Comparison of ENCODE assay signal across 2 cellular contexts in genomic region chr10:103278862-103279298, GRCh38.
TF ChIP-seq lines count a peak whose summit lies in the region.

No MANE protein-coding gene starts in this region.

TF ChIP-seq in HEK293, 187 proteins besides CTCF, POLR2A, EP300 and RAD21 (continued from another document):
- TF ChIP-seq, protein P1, sequence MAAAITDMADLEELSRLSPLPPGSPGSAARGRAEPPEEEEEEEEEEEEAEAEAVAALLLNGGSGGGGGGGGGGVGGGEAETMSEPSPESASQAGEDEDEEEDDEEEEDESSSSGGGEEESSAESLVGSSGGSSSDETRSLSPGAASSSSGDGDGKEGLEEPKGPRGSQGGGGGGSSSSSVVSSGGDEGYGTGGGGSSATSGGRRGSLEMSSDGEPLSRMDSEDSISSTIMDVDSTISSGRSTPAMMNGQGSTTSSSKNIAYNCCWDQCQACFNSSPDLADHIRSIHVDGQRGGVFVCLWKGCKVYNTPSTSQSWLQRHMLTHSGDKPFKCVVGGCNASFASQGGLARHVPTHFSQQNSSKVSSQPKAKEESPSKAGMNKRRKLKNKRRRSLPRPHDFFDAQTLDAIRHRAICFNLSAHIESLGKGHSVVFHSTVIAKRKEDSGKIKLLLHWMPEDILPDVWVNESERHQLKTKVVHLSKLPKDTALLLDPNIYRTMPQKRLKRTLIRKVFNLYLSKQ (tag by site-specific recombination; IDR thresholded peaks at IDR 0.05; ENCODE audit: borderline replicate concordance): no peak
- TF ChIP-seq GLI4 (tag by site-specific recombination; IDR thresholded peaks at IDR 0.05): no peak
- no peak for TF ChIP-seq ZNF791 (tag by site-specific recombination; IDR thresholded peaks at IDR 0.05)
- TF ChIP-seq HOXC10 (CRISPR knock-in tag; IDR thresholded peaks at IDR 0.05): no peak
- TF ChIP-seq KLF17 (tag by site-specific recombination; IDR thresholded peaks at IDR 0.05): no peak
- TF ChIP-seq ELK4 (IDR thresholded peaks at IDR 0.05; ENCODE audit: borderline replicate concordance, low read depth, low read length): no peak
- peak; percentile 62; the same call in 1 of the 2 replicates for TF ChIP-seq ZNF391 (tag by site-specific recombination; IDR thresholded peaks at IDR 0.05; ENCODE audit: borderline replicate concordance, low read depth)
- TF ChIP-seq ZNF701 (tag by site-specific recombination; IDR thresholded peaks at IDR 0.05): no peak
- TF ChIP-seq, protein P2, sequence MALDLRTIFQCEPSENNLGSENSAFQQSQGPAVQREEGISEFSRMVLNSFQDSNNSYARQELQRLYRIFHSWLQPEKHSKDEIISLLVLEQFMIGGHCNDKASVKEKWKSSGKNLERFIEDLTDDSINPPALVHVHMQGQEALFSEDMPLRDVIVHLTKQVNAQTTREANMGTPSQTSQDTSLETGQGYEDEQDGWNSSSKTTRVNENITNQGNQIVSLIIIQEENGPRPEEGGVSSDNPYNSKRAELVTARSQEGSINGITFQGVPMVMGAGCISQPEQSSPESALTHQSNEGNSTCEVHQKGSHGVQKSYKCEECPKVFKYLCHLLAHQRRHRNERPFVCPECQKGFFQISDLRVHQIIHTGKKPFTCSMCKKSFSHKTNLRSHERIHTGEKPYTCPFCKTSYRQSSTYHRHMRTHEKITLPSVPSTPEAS (tag by site-specific recombination; IDR thresholded peaks at IDR 0.05): peak; percentile 81
- TF ChIP-seq ZNF776 (tag by site-specific recombination; IDR thresholded peaks at IDR 0.05; ENCODE audit: borderline replicate concordance): no peak
- peak; percentile 92 for TF ChIP-seq ZFP69B (tag by site-specific recombination; IDR thresholded peaks at IDR 0.05)
- no peak for TF ChIP-seq SCRT1 (tag by site-specific recombination; IDR thresholded peaks at IDR 0.05; ENCODE audit: borderline replicate concordance)
- TF ChIP-seq, protein P3, sequence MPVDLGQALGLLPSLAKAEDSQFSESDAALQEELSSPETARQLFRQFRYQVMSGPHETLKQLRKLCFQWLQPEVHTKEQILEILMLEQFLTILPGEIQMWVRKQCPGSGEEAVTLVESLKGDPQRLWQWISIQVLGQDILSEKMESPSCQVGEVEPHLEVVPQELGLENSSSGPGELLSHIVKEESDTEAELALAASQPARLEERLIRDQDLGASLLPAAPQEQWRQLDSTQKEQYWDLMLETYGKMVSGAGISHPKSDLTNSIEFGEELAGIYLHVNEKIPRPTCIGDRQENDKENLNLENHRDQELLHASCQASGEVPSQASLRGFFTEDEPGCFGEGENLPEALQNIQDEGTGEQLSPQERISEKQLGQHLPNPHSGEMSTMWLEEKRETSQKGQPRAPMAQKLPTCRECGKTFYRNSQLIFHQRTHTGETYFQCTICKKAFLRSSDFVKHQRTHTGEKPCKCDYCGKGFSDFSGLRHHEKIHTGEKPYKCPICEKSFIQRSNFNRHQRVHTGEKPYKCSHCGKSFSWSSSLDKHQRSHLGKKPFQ (tag by site-specific recombination; IDR thresholded peaks at IDR 0.05): no peak
- no peak for TF ChIP-seq ZNF350 (tag by site-specific recombination; IDR thresholded peaks at IDR 0.05)
- TF ChIP-seq, protein P4, sequence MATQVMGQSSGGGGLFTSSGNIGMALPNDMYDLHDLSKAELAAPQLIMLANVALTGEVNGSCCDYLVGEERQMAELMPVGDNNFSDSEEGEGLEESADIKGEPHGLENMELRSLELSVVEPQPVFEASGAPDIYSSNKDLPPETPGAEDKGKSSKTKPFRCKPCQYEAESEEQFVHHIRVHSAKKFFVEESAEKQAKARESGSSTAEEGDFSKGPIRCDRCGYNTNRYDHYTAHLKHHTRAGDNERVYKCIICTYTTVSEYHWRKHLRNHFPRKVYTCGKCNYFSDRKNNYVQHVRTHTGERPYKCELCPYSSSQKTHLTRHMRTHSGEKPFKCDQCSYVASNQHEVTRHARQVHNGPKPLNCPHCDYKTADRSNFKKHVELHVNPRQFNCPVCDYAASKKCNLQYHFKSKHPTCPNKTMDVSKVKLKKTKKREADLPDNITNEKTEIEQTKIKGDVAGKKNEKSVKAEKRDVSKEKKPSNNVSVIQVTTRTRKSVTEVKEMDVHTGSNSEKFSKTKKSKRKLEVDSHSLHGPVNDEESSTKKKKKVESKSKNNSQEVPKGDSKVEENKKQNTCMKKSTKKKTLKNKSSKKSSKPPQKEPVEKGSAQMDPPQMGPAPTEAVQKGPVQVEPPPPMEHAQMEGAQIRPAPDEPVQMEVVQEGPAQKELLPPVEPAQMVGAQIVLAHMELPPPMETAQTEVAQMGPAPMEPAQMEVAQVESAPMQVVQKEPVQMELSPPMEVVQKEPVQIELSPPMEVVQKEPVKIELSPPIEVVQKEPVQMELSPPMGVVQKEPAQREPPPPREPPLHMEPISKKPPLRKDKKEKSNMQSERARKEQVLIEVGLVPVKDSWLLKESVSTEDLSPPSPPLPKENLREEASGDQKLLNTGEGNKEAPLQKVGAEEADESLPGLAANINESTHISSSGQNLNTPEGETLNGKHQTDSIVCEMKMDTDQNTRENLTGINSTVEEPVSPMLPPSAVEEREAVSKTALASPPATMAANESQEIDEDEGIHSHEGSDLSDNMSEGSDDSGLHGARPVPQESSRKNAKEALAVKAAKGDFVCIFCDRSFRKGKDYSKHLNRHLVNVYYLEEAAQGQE (tag by site-specific recombination; IDR thresholded peaks at IDR 0.05): peak; percentile 99

TF ChIP-seq in WTC11, 78 proteins besides CTCF, POLR2A, EP300 and RAD21 (continued from another document and continues in another):
- TF ChIP-seq E2F5 (CRISPR knock-in tag; IDR thresholded peaks at IDR 0.05) (no peak), ZNF416 (CRISPR knock-in tag; IDR thresholded peaks at IDR 0.05) (no peak), HMGXB4 (CRISPR knock-in tag; IDR thresholded peaks at IDR 0.05) (no peak), ARID4B (CRISPR knock-in tag; IDR thresholded peaks at IDR 0.05; ENCODE audit: borderline replicate concordance) (peak; percentile 89), GABPB1 (CRISPR knock-in tag; IDR thresholded peaks at IDR 0.05) (0 out of 2 replicates have a peak, but pooled peaks have one; percentile 19), NFE2L1 (CRISPR knock-in tag; IDR thresholded peaks at IDR 0.05) (peak; percentile 92), ZNF121 (CRISPR knock-in tag; IDR thresholded peaks at IDR 0.05) (no peak), MAX (CRISPR knock-in tag; IDR thresholded peaks at IDR 0.05) (0 out of 2 replicates have a peak, but pooled peaks have one; percentile 57), IRF2 (CRISPR knock-in tag; IDR thresholded peaks at IDR 0.05; ENCODE audit: borderline replicate concordance, low read depth) (no peak), ZNF423 (CRISPR knock-in tag; IDR thresholded peaks at IDR 0.05) (no peak), MYBL2 (CRISPR knock-in tag; IDR thresholded peaks at IDR 0.05) (0 out of 2 replicates have a peak, but pooled peaks have one; percentile 56), PRDM15 (CRISPR knock-in tag; IDR thresholded peaks at IDR 0.05) (no peak), ZNF317 (CRISPR knock-in tag; IDR thresholded peaks at IDR 0.05; ENCODE audit: borderline replicate concordance, low read depth) (no peak)
- TF ChIP-seq, protein P5, sequence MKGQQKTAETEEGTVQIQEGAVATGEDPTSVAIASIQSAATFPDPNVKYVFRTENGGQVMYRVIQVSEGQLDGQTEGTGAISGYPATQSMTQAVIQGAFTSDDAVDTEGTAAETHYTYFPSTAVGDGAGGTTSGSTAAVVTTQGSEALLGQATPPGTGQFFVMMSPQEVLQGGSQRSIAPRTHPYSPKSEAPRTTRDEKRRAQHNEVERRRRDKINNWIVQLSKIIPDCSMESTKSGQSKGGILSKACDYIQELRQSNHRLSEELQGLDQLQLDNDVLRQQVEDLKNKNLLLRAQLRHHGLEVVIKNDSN (CRISPR knock-in tag; IDR thresholded peaks at IDR 0.05): 0 out of 2 replicates have a peak, but pooled peaks have one; percentile 2
- TF ChIP-seq, protein P6, sequence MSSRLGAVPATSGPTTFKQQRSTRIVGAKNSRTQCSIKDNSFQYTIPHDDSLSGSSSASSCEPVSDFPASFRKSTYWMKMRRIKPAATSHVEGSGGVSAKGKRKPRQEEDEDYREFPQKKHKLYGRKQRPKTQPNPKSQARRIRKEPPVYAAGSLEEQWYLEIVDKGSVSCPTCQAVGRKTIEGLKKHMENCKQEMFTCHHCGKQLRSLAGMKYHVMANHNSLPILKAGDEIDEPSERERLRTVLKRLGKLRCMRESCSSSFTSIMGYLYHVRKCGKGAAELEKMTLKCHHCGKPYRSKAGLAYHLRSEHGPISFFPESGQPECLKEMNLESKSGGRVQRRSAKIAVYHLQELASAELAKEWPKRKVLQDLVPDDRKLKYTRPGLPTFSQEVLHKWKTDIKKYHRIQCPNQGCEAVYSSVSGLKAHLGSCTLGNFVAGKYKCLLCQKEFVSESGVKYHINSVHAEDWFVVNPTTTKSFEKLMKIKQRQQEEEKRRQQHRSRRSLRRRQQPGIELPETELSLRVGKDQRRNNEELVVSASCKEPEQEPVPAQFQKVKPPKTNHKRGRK (CRISPR knock-in tag; IDR thresholded peaks at IDR 0.05; ENCODE audit: borderline replicate concordance): peak; percentile 72; the same call in 1 of the 2 replicates
